In the genomic region with DNA sequence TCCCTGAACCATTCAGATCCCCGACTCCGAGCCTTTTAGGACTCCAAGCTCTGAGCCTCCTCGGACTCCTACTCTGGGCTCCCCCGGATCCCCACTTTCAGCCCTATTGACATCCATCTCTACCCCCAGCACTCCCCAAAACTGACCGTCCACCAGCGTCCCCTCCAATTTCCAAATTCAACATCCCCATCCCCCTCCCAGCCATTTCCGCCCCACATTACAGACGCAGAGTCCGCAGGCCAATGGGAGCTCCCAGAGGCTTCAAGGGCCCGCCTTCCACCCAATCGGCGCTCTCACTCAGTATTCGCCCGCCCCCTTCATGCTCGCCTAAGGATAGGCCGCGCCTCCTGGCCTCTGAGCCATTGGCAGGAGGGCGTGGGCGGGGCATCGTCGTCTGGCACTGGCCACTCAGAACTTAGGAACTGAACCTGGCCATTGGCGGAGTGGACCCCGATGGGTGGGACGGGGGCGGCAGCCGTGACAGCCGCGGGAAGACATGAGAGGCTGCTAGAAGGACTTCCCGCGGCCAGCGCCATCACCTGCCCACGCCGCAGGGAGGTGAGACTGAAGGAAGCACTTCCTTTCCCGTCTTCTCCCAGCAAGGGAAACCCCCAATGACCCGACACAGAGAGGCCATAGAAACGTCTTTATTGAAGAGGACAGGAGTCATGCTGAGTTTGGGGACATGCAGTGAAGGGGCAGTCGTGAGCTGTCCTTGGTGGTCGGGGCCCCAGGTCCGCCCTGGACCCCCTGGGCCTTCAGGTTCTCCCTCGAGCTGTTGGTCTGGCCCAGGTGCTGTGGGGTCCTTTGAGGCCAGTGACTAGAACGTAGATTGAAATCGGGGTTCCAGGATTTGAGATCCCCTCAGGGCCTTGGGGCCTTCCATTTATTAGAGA, we compare ENCODE assay signal across 8 cellular contexts. TPM values are rescaled to one million over a fixed set of nuclear protein-coding genes. Genes with fewer than 3 reads are reported as not detected.
DNase-seq lines count a peak whose midpoint lies in the region; ATAC-seq and TF ChIP-seq lines count a peak whose summit lies in the region.

TSS of gene ALKBH6 (minus strand) at position 185 of the 896 bp plus-strand sequence. CDS start 816 bp downstream, outside the sequence.

- H3K27ac Mint-ChIP-seq in T-helper 1 cell treated with Interleukin-12 subunit alpha and Interleukin-12 subunit beta and Interleukin-4 antibody, amounts not matched to agents 30 μg/mL and 1 μg/mL, for 36 hours: peak within 1 kb of the TSS; percentile 98
- H3K27ac Mint-ChIP-seq in progenitor cell of endocrine pancreas: peak within 1 kb of the TSS; percentile 90

- peak within 1 kb of the TSS; percentile 84 for H3K27ac ChIP-seq in left ventricle myocardium inferior (replicated peaks)

- H3K36me3 Mint-ChIP-seq in T-helper 1 cell treated with Interleukin-12 subunit alpha and Interleukin-12 subunit beta and Interleukin-4 antibody, amounts not matched to agents 30 μg/mL and 1 μg/mL, for 36 hours (ENCODE audit: low read depth): peaks cover 13% of the 10 kb centered on the region
- H3K36me3 Mint-ChIP-seq in progenitor cell of endocrine pancreas (ENCODE audit: insufficient read depth): no peaks in the 10 kb centered on the region

- H3K4me3 ChIP-seq in left ventricle myocardium inferior: peak within 1 kb of the TSS; percentile 82

- no peaks in the 10 kb centered on the region for H3K9me3 ChIP-seq in left ventricle myocardium inferior (replicated peaks)

- H3K4me1 ChIP-seq in left ventricle myocardium inferior: peaks cover 25% of the 10 kb centered on the region

- H3K4me3 Mint-ChIP-seq in T-helper 1 cell treated with Interleukin-12 subunit alpha and Interleukin-12 subunit beta and Interleukin-4 antibody, amounts not matched to agents 30 μg/mL and 1 μg/mL, for 36 hours: peak within 1 kb of the TSS; percentile 99
- H3K4me3 Mint-ChIP-seq in progenitor cell of endocrine pancreas (ENCODE audit: low read depth): peak within 1 kb of the TSS; percentile 99

- TF ChIP-seq CTCF in GM13977 (IDR thresholded peaks at IDR 0.05; ENCODE audit: extremely low read depth, insufficient read depth, missing control alignments) (no peak), left ventricle myocardium inferior (IDR thresholded peaks at IDR 0.05; ENCODE audit: borderline replicate concordance) (no peak), progenitor cell of endocrine pancreas (IDR thresholded peaks at IDR 0.05; ENCODE audit: unreplicated experiment) (no peak)

- H3K4me1 Mint-ChIP-seq in T-helper 1 cell treated with Interleukin-12 subunit alpha and Interleukin-12 subunit beta and Interleukin-4 antibody, amounts not matched to agents 30 μg/mL and 1 μg/mL, for 36 hours (ENCODE audit: low read depth): peaks cover 38% of the 10 kb centered on the region
- H3K4me1 Mint-ChIP-seq in progenitor cell of endocrine pancreas (ENCODE audit: low read depth): peaks cover 21% of the 10 kb centered on the region

- H3K36me3 ChIP-seq in left ventricle myocardium inferior: no peaks in the 10 kb centered on the region

- DNase-seq in GM13977 (ENCODE audit: low spot score): peak; percentile 99
- peak; percentile 99 for DNase-seq in NCI-H1694 (lab: John Stamatoyannopoulos, UW)
- peak; percentile 68 to 100 (median 98) for DNase-seq in amygdala (lab: John Stamatoyannopoulos, UW)
- peak; percentile 100 for DNase-seq in left ventricle myocardium inferior
- peak; percentile 97 for DNase-seq in progenitor cell of endocrine pancreas (ENCODE audit: low spot score, unreplicated experiment)
- peak; percentile 100 for DNase-seq in ureter (ENCODE audit: low spot score)

- H3K27me3 Mint-ChIP-seq in T-helper 1 cell treated with Interleukin-12 subunit alpha and Interleukin-12 subunit beta and Interleukin-4 antibody, amounts not matched to agents 30 μg/mL and 1 μg/mL, for 36 hours (ENCODE audit: low read depth): no peaks in the 10 kb centered on the region
- H3K27me3 Mint-ChIP-seq in progenitor cell of endocrine pancreas: no peaks in the 10 kb centered on the region

- H3K9me3 Mint-ChIP-seq in T-helper 1 cell treated with Interleukin-12 subunit alpha and Interleukin-12 subunit beta and Interleukin-4 antibody, amounts not matched to agents 30 μg/mL and 1 μg/mL, for 36 hours: no peaks in the 10 kb centered on the region
- no peaks in the 10 kb centered on the region for H3K9me3 Mint-ChIP-seq in progenitor cell of endocrine pancreas (ENCODE audit: low read depth)

- intact Hi-C loops in left ventricle myocardium inferior (cut with micrococcal nuclease): no loop called here

- in situ Hi-C loops in GM13977 (cut with MboI; ENCODE audit: low pct_unique_long_range_greater_than_20kb, low sequenced_read_pairs, unreplicated experiment): no loop called here

- ATAC-seq in HG02884 (IDR thresholded peaks at IDR 0.05; ENCODE audit: unreplicated experiment): peak; percentile 94

- H3K27me3 ChIP-seq in left ventricle myocardium inferior (ENCODE audit: low read depth): no peaks in the 10 kb centered on the region

RNA-seq across cellular contexts. Expression of gene ALKBH6, which starts in this region (rescaled TPM):
- 11.8 TPM for total RNA-seq in left ventricle myocardium inferior
- total RNA-seq in progenitor cell of endocrine pancreas: 32.9 and 36.8 TPM in 2 replicates
- 23.8 TPM for total RNA-seq in ureter

Comparison
In these comparisons a context has a peak if more than half of its experiments do, and no peak if none do; other contexts are left out.
1. Peak in every context shown above with its lines: DNase-seq, ATAC-seq, H3K4me3 ChIP-seq and H3K27ac ChIP-seq.